ENCODE assay signal across 24 cellular contexts in genomic region chr2:52818958-52819357, GRCh38.
"Had no signal": no experiment of that assay in that cellular context is flagged by ENCODE, and none has a peak within 500 bp of the region (broad histone marks: within the 10 kb centered on the region; RNA-seq: fewer than 3 reads in every experiment).

No MANE protein-coding gene starts in this region.

- H3K27me3 ChIP-seq: colonic mucosa, dorsolateral prefrontal cortex, esophagus muscularis mucosa, esophagus squamous epithelium, foreskin keratinocyte, gastrocnemius medialis, gastroesophageal sphincter, heart left ventricle, heart right ventricle had no signal

- H3K27ac ChIP-seq: colonic mucosa, coronary artery, dorsolateral prefrontal cortex, epithelial cell of prostate, esophagus muscularis mucosa, esophagus squamous epithelium, foreskin keratinocyte, gastrocnemius medialis, gastroesophageal sphincter, heart left ventricle, heart right ventricle had no signal

- H3K4me3 ChIP-seq: colonic mucosa, coronary artery, dorsolateral prefrontal cortex, esophagus muscularis mucosa, esophagus squamous epithelium, gastrocnemius medialis, gastroesophageal sphincter, heart left ventricle, heart right ventricle had no signal

- H3K9me3 ChIP-seq: colonic mucosa, esophagus muscularis mucosa, esophagus squamous epithelium, gastrocnemius medialis, heart left ventricle, heart right ventricle had no signal

- DNase-seq: colonic mucosa; cortex of kidney; dermis blood vessel endothelial cell; dorsolateral prefrontal cortex; effector CD4-positive, alpha-beta T cell; effector CD8-positive, alpha-beta T cell; effector memory CD4-positive, alpha-beta T cell; effector memory CD8-positive, alpha-beta T cell; endodermal cell; erythroblast; esophagus squamous epithelium; foreskin fibroblast; foreskin keratinocyte; foreskin melanocyte; gastrocnemius medialis; glutamatergic neuron; head of caudate nucleus; heart left ventricle; heart right ventricle had no signal

- H3K36me3 ChIP-seq: colonic mucosa, esophagus muscularis mucosa, esophagus squamous epithelium, gastrocnemius medialis, gastroesophageal sphincter, heart left ventricle, heart right ventricle had no signal

- ATAC-seq: effector memory CD8-positive, alpha-beta T cell; esophagus mucosa; foreskin keratinocyte; gastrocnemius medialis; gastroesophageal sphincter; heart left ventricle; heart right ventricle had no signal
